In genomic region chr13:48006396-48006795, GRCh38 we compare ENCODE assay signal across 12 cellular contexts. TPM values are rescaled to one million over a fixed set of nuclear protein-coding genes. Genes with fewer than 3 reads are reported as not detected.
DNase-seq lines count a peak whose midpoint lies in the region; ATAC-seq, FAIRE-seq and TF ChIP-seq lines count a peak whose summit lies in the region.
"Had no signal": no experiment of that assay in that cellular context is flagged by ENCODE, and none has a peak within 500 bp of the region (broad histone marks: within the 10 kb centered on the region; RNA-seq: fewer than 3 reads in every experiment).

No MANE protein-coding gene starts in this region.

- H3K27me3 ChIP-seq in bronchial epithelial cell (ENCODE audit: control insufficient read depth, insufficient read depth, low read length) (no peaks in the 10 kb centered on the region), keratinocyte (ENCODE audit: control insufficient read depth, extremely low read depth, insufficient read depth, low read length) (no peaks in the 10 kb centered on the region)
- H3K27me3 ChIP-seq: BLaER1, Peyer's patch had no signal

- no peak overlapping the region for H2AFZ ChIP-seq in keratinocyte (ENCODE audit: control insufficient read depth, low read length)

- no peaks in the 10 kb centered on the region for H4K20me1 ChIP-seq in keratinocyte (ENCODE audit: control insufficient read depth, extremely low read depth, insufficient read depth, low read length)
- H4K20me1 ChIP-seq: BLaER1 had no signal

- H3K27ac ChIP-seq in keratinocyte (ENCODE audit: control insufficient read depth, insufficient read depth, low read length) = peak overlapping the region; percentile 59
- H3K27ac ChIP-seq: BLaER1, Peyer's patch had no signal

- H3K9me3 ChIP-seq in keratinocyte (ENCODE audit: control insufficient read depth, low read depth, low read length) = no peaks in the 10 kb centered on the region
- H3K9me3 ChIP-seq: BLaER1, Peyer's patch had no signal

- H3K9ac ChIP-seq in keratinocyte (ENCODE audit: control insufficient read depth, extremely low read depth, insufficient read depth, low read length) = no peak overlapping the region
- H3K9ac ChIP-seq: BLaER1 had no signal

- H3K36me3 ChIP-seq in bronchial epithelial cell (ENCODE audit: control insufficient read depth, insufficient read depth, low read length) (no peaks in the 10 kb centered on the region), keratinocyte (ENCODE audit: control insufficient read depth in 2 of 2, extremely low read depth in 1 of 2, insufficient read depth in 2 of 2, low read length in 2 of 2) (no peaks in the 10 kb centered on the region)
- H3K36me3 ChIP-seq: BLaER1, Peyer's patch had no signal

- peak; percentile 5 for DNase-seq in EH (ENCODE audit: low read depth)
- DNase-seq in M059J (ENCODE audit: low read depth) = peak; percentile 58
- peak; percentile 53 for DNase-seq in bronchial epithelial cell (ENCODE audit: low read depth)
- DNase-seq in keratinocyte (ENCODE audit: low read depth, low spot score) = no peak
- DNase-seq in activated naive CD4-positive, alpha-beta T cell treated with anti-CD3 and anti-CD28 coated beads, Interleukin-2, amount 50 U/mL, for 16 hours = no peak
- DNase-seq in NCI-H526 treated with DMSO at 0.1 percent for 48 hours (lab: John Stamatoyannopoulos, UW) = no peak
- DNase-seq: NCI-H1092, NCI-H748 treated with DMSO at 0.1 percent for 48 hours, Peyer's patch, SHP77 treated with DMSO at 0.1 percent for 48 hours had no signal

- dilution Hi-C loops in keratinocyte (cut with MboI; ENCODE audit: extremely low pct_ligation_motif_present, low sequenced_read_pairs) = no loop called here

- H3K79me2 ChIP-seq in keratinocyte (ENCODE audit: control insufficient read depth, insufficient read depth, low read length) = no peaks in the 10 kb centered on the region

- no peak for ATAC-seq in HG02610 (IDR thresholded peaks at IDR 0.05; ENCODE audit: unreplicated experiment)

- peak overlapping the region; percentile 9 for H3K4me2 ChIP-seq in keratinocyte (ENCODE audit: control insufficient read depth, extremely low read depth, insufficient read depth, low read depth, low read length)
- H3K4me2 ChIP-seq: BLaER1 had no signal

- FAIRE-seq in bronchial epithelial cell (lab: Jason Lieb, UNC) = no peak
- FAIRE-seq in keratinocyte (lab: Jason Lieb, UNC) = peak; percentile 53

- TF ChIP-seq CTCF in bronchial epithelial cell (IDR thresholded peaks at IDR 0.05; ENCODE audit: insufficient read depth, low read length, severe bottlenecking) (no peak), keratinocyte (optimal IDR thresholded peaks at IDR 0.05 in 1 of 3, IDR thresholded peaks at IDR 0.05 in 1 of 3, conservative IDR thresholded peaks at IDR 0.05 in 1 of 3; ENCODE audit: extremely low read depth in 1 of 3, insufficient read depth in 2 of 3, low read length in 3 of 3) (no peak)

- peaks cover 63% of the 10 kb centered on the region for H3K4me1 ChIP-seq in keratinocyte (ENCODE audit: control insufficient read depth, extremely low read depth, insufficient read depth, low read length)

- no peaks in the 10 kb centered on the region for H3K9me1 ChIP-seq in keratinocyte (ENCODE audit: control insufficient read depth, extremely low read depth, insufficient read depth, low read length)

- H3K4me3 ChIP-seq in bronchial epithelial cell (ENCODE audit: low read depth, low read length) (no peak overlapping the region), keratinocyte (ENCODE audit: control insufficient read depth in 2 of 3, extremely low read depth in 1 of 3, insufficient read depth in 2 of 3, low read depth in 1 of 3, low read length in 3 of 3) (no peak overlapping the region)
- H3K4me3 ChIP-seq: BLaER1, Peyer's patch had no signal

RNA-seq across cellular contexts. Expression of gene SUCLA2, which starts 5.3 kb away (rescaled TPM):
- 34.1 and 45.4 TPM in 2 replicates for total RNA-seq in M059J (2014; rRNA removed; shearing (Covaris generic))
- total RNA-seq in bronchial epithelial cell = 57.4 and 68.9 TPM in 2 replicates
- polyA plus RNA-seq in keratinocyte = 32.4 to 64.3 TPM (median 35.2 TPM) in 3 replicates
- polyA plus RNA-seq in keratinocyte (2011; ENCODE audit: low read depth) = 108 TPM
- 35.7 and 70.9 TPM in 2 replicates for polyA plus RNA-seq in keratinocyte (2011; cell fraction: cytosol; rRNA removed)
- 35.7 and 44.4 TPM in 2 replicates for polyA plus RNA-seq in keratinocyte (2011; cell fraction: nucleus; rRNA removed)
- polyA plus RNA-seq in keratinocyte (2012; ENCODE audit: low replicate concordance) = 36.0 and 49.7 TPM in 2 replicates
- polyA minus RNA-seq in keratinocyte = 5.8 to 31.9 TPM (median 20.5 TPM) in 3 replicates
- 18.8 TPM for polyA minus RNA-seq in keratinocyte (2011; cell fraction: cytosol; rRNA and poly(A)+ RNA removed)
- 15.4 and 42.4 TPM in 2 replicates for polyA minus RNA-seq in keratinocyte (2011; cell fraction: nucleus; rRNA and poly(A)+ RNA removed)

RNA-seq across cellular contexts. Expression of gene NUDT15, which starts 31.1 kb away (rescaled TPM):
- 16.7 and 24.2 TPM in 2 replicates for total RNA-seq in M059J (2014; rRNA removed; shearing (Covaris generic))
- 24.5 and 25.3 TPM in 2 replicates for total RNA-seq in bronchial epithelial cell
- polyA plus RNA-seq in keratinocyte = 19.4 to 41.1 TPM (median 24.5 TPM) in 3 replicates
- 3.5 TPM for polyA plus RNA-seq in keratinocyte (2011; ENCODE audit: low read depth)
- polyA plus RNA-seq in keratinocyte (2011; cell fraction: cytosol; rRNA removed) = 16.5 and 27.2 TPM in 2 replicates
- 7.7 and 8.0 TPM in 2 replicates for polyA plus RNA-seq in keratinocyte (2011; cell fraction: nucleus; rRNA removed)
- 11.5 and 26.1 TPM in 2 replicates for polyA plus RNA-seq in keratinocyte (2012; ENCODE audit: low replicate concordance)
- 3.4 to 8.5 TPM (median 7.7 TPM) in 3 replicates for polyA minus RNA-seq in keratinocyte
- polyA minus RNA-seq in keratinocyte (2011; cell fraction: cytosol; rRNA and poly(A)+ RNA removed) = 9.8 TPM
- polyA minus RNA-seq in keratinocyte (2011; cell fraction: nucleus; rRNA and poly(A)+ RNA removed) = 2.3 and 3.5 TPM in 2 replicates

Comparison
In these comparisons a context has a peak if more than half of its experiments do, and no peak if none do; other contexts are left out.
1. DNase-seq: peak in EH (single experiment), M059J (single experiment) and bronchial epithelial cell (single experiment); none in keratinocyte (single experiment), activated naive CD4-positive, alpha-beta T cell treated with anti-CD3 and anti-CD28 coated beads, Interleukin-2, amount 50 U/mL, for 16 hours (single experiment) and NCI-H526 treated with DMSO at 0.1 percent for 48 hours (single experiment).